ENCODE assay signal across 15 cellular contexts in the genomic region with DNA sequence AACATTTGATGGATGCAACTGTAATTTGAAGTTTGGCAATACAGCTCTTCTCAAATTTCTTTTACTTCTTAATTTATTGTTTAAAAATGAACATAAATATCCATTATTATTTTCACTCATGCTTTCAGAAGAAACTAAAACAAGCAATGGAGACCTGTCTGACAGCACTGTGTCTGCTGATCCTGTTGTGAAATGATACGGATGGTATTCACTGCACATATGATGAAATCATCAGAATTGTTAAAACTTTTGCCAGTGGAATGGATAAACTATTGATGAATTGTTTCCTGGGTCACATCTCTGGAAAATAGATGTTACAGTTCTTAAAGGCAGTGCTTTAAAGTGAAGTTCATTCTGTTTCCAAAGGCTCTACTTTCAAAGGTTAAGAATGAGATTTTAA.
"Had no signal": no experiment of that assay in that cellular context is flagged by ENCODE, and none has a peak within 500 bp of the region (broad histone marks: within the 10 kb centered on the region; RNA-seq: fewer than 3 reads in every experiment).

No MANE protein-coding gene starts in this region.

- H3K27ac ChIP-seq: heart left ventricle, SK-N-MC, thoracic aorta had no signal

- H3K4me1 Mint-ChIP-seq: activated CD4-positive, alpha-beta T cell treated with anti-CD3 and anti-CD28 coated beads, Interleukin-2, amount 10 ng/mL, durations not matched to agents 7 days and 5 days; stimulated activated naive CD8-positive, alpha-beta T cell treated with anti-CD3 and anti-CD28 coated beads, Interleukin-15, amount 100 ng/mL, for 72 hours; T-cell; WTC11 had no signal

- H3K4me1 ChIP-seq: heart left ventricle had no signal

- H3K4me3 Mint-ChIP-seq: activated CD4-positive, alpha-beta T cell treated with anti-CD3 and anti-CD28 coated beads, Interleukin-2, amount 10 ng/mL, durations not matched to agents 7 days and 5 days; natural killer cell treated with Interleukin-12 subunit alpha and Interleukin-12 subunit beta and Interleukin-15 and Interleukin-18, amount 100 ng/mL, for 72 hours; stimulated activated naive CD8-positive, alpha-beta T cell treated with anti-CD3 and anti-CD28 coated beads, Interleukin-15, amount 100 ng/mL, for 72 hours; T-cell; WTC11 had no signal

- H3K4me3 ChIP-seq: heart left ventricle, SK-N-MC, thoracic aorta had no signal

- H3K27me3 ChIP-seq: heart left ventricle had no signal

- H3K27ac Mint-ChIP-seq: activated CD4-positive, alpha-beta T cell treated with anti-CD3 and anti-CD28 coated beads, Interleukin-2, amount 10 ng/mL, durations not matched to agents 7 days and 5 days; natural killer cell treated with Interleukin-12 subunit alpha and Interleukin-12 subunit beta and Interleukin-15 and Interleukin-18, amount 100 ng/mL, for 72 hours; stimulated activated naive CD8-positive, alpha-beta T cell treated with anti-CD3 and anti-CD28 coated beads, Interleukin-15, amount 100 ng/mL, for 72 hours; T-cell; WTC11 had no signal

- H3K9me3 Mint-ChIP-seq: activated CD4-positive, alpha-beta T cell treated with anti-CD3 and anti-CD28 coated beads, Interleukin-2, amount 10 ng/mL, durations not matched to agents 7 days and 5 days; natural killer cell treated with Interleukin-12 subunit alpha and Interleukin-12 subunit beta and Interleukin-15 and Interleukin-18, amount 100 ng/mL, for 72 hours; stimulated activated naive CD8-positive, alpha-beta T cell treated with anti-CD3 and anti-CD28 coated beads, Interleukin-15, amount 100 ng/mL, for 72 hours; T-cell; WTC11 had no signal

- H3K9me3 ChIP-seq: heart left ventricle, thoracic aorta had no signal

- DNase-seq: activated CD4-positive, alpha-beta T cell treated with anti-CD3 and anti-CD28 coated beads, Interleukin-2, amount 10 ng/mL, durations not matched to agents 7 days and 5 days; activated T-cell treated with anti-CD3 and anti-CD28 coated beads, Interleukin-2, amount 50 U/mL, for 48 hours; cortex of kidney; effector memory CD4-positive, alpha-beta T cell; heart left ventricle; islet precursor cell; stimulated activated CD4-positive, alpha-beta T cell treated with anti-CD3 and anti-CD28 coated beads, Interleukin-4, amount 100 ng/mL, for 1 hour; stimulated activated CD8-positive, alpha-beta memory T cell treated with anti-CD3 and anti-CD28 coated beads, Interleukin-4, amount 100 ng/mL, for 48 hours; stimulated activated naive CD8-positive, alpha-beta T cell treated with anti-CD3 and anti-CD28 coated beads, Interleukin-15, amount 100 ng/mL, for 72 hours; T-cell had no signal

- ATAC-seq: heart left ventricle; left lobe of liver; natural killer cell treated with Interleukin-12 subunit alpha and Interleukin-12 subunit beta and Interleukin-15 and Interleukin-18, amount 100 ng/mL, for 72 hours; stimulated activated naive CD8-positive, alpha-beta T cell treated with anti-CD3 and anti-CD28 coated beads, Interleukin-15, amount 100 ng/mL, for 72 hours; T-cell had no signal

- H3K27me3 Mint-ChIP-seq: activated CD4-positive, alpha-beta T cell treated with anti-CD3 and anti-CD28 coated beads, Interleukin-2, amount 10 ng/mL, durations not matched to agents 7 days and 5 days; natural killer cell treated with Interleukin-12 subunit alpha and Interleukin-12 subunit beta and Interleukin-15 and Interleukin-18, amount 100 ng/mL, for 72 hours; stimulated activated naive CD8-positive, alpha-beta T cell treated with anti-CD3 and anti-CD28 coated beads, Interleukin-15, amount 100 ng/mL, for 72 hours; T-cell had no signal
